14 cellular contexts compared by ENCODE assay signal in genomic region chr6:111301914-111302313, GRCh38.
DNase-seq lines count a peak whose midpoint lies in the region; ATAC-seq lines count a peak whose summit lies in the region.
"Had no signal": no experiment of that assay in that cellular context is flagged by ENCODE, and none has a peak within 500 bp of the region (broad histone marks: within the 10 kb centered on the region; RNA-seq: fewer than 3 reads in every experiment).

No MANE protein-coding gene starts in this region.

- no peak overlapping the region for H3K9ac ChIP-seq in muscle layer of colon (ENCODE audit: low read length)

- H3K4me1 ChIP-seq in muscle layer of colon (ENCODE audit: insufficient read depth, low read length), result peaks cover 12% of the 10 kb centered on the region

- ATAC-seq in GM18867 (IDR thresholded peaks at IDR 0.05; ENCODE audit: unreplicated experiment) (peak; percentile 74), GM21528 (IDR thresholded peaks at IDR 0.05; ENCODE audit: low FRiP score, unreplicated experiment) (peak; percentile 53), HG03442 (IDR thresholded peaks at IDR 0.05; ENCODE audit: unreplicated experiment) (peak; percentile 78), HG03457 (IDR thresholded peaks at IDR 0.05; ENCODE audit: unreplicated experiment) (no peak), GM18873 (IDR thresholded peaks at IDR 0.05; ENCODE audit: low FRiP score, unreplicated experiment) (no peak)
- ATAC-seq: WTC11 had no signal

- no peaks in the 10 kb centered on the region for H3K9me3 ChIP-seq in muscle layer of colon (ENCODE audit: low read length)
- H3K9me3 ChIP-seq: neutrophil, thoracic aorta had no signal

- DNase-seq in SKM-1 (lab: John Stamatoyannopoulos, UW; ENCODE audit: unreplicated experiment), result no peak
- DNase-seq in NCI-H1105 treated with DMSO at 0.1 percent for 48 hours (lab: John Stamatoyannopoulos, UW), result no peak
- DNase-seq: DMS53; NCI-H1694 treated with DMSO at 0.1 percent for 48 hours; stimulated activated CD4-positive, alpha-beta T cell treated with anti-CD3 and anti-CD28 coated beads, Interleukin-4, amount 100 ng/mL, for 24 hours had no signal

- H3K4me3 ChIP-seq in muscle layer of colon (ENCODE audit: low read depth in 1 of 2, low read length in 2 of 2), result no peak overlapping the region
- H3K4me3 ChIP-seq: thoracic aorta had no signal

- H3K27me3 ChIP-seq in muscle layer of colon (ENCODE audit: control insufficient read depth in 1 of 2, insufficient read depth in 2 of 2, low read length in 2 of 2), result no peaks in the 10 kb centered on the region
- H3K27me3 ChIP-seq: neutrophil had no signal

- peaks cover 19% of the 10 kb centered on the region for H3K36me3 ChIP-seq in muscle layer of colon (ENCODE audit: insufficient read depth, low read length)

- H3K27ac ChIP-seq in muscle layer of colon (ENCODE audit: low read depth, low read length), result peak overlapping the region; percentile 6
- H3K27ac ChIP-seq: neutrophil had no signal

Comparison
In these comparisons a context has a peak if more than half of its experiments do, and no peak if none do; other contexts are left out.
1. ATAC-seq: peak in GM18867 (single experiment), GM21528 (single experiment) and HG03442 (single experiment); none in HG03457 (single experiment) and GM18873 (single experiment).